Comparison of ENCODE assay signal across 32 cellular contexts in the genomic region with DNA sequence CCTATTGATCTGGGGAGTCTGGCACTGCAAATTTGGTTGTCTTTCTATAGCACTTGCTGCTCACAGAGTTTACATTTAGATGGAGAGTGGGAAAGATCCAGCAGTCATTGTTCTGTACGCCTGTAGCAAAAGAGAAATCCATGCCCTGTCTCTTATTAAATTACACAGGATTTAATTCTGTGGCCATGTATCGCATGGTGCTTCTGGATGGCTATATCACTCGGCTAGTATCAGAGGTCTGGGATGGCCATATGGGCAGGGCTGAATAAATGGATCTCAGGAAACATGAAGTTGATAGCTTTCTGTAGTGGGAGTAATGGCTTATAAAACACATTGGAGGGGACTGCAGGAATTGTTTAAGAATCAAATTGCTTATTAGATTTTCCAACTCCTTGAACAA.
"Had no signal": no experiment of that assay in that cellular context is flagged by ENCODE, and none has a peak within 500 bp of the region (broad histone marks: within the 10 kb centered on the region; RNA-seq: fewer than 3 reads in every experiment).

No MANE protein-coding gene starts in this region.

- H3K4me1 ChIP-seq: adrenal gland, body of pancreas, breast epithelium had no signal

- H3K27ac Mint-ChIP-seq: activated B cell treated with CpG ODN at 0.5 μM for 24 hours; activated CD4-positive, alpha-beta memory T cell treated with anti-CD3 and anti-CD28 coated beads for 36 hours; activated CD4-positive, alpha-beta T cell treated with anti-CD3 and anti-CD28 coated beads, Interleukin-2, amount 10 ng/mL, durations not matched to agents 24 days and 14 days; activated CD8-positive, alpha-beta T cell treated with anti-CD3 and anti-CD28 coated beads for 36 hours; activated naive CD4-positive, alpha-beta T cell treated with anti-CD3 and anti-CD28 coated beads for 36 hours; activated naive CD4-positive, alpha-beta T cell treated with anti-CD3 and anti-CD28 coated beads, Interleukin-2, amount 50 U/mL, for 72 hours; activated naive CD8-positive, alpha-beta T cell treated with anti-CD3 and anti-CD28 coated beads for 36 hours; activated T-cell treated with anti-CD3 and anti-CD28 coated beads, Interleukin-2, amount 50 U/mL, for 72 hours; activated T-helper 1 cell treated with anti-CD3 and anti-CD28 coated beads, Interleukin-12 subunit alpha, Interleukin-12 subunit beta, Interleukin-2, Interleukin-4 antibody, amounts not matched to agents 30 ng/mL and 10 ng/mL and 1 ng/mL, durations not matched to agents 14 hours and 24 hours and 36 hours; activated T-helper 17 cell treated with anti-CD3 and anti-CD28 coated beads, Interleukin-2, amount 50 U/mL, for 72 hours; T-helper 2 cell treated with Interferon-gamma antibody and Interleukin-4, amounts not matched to agents 5 μg/mL and 100 μg/mL, for 36 hours had no signal

- ATAC-seq: activated CD8-positive, alpha-beta T cell treated with anti-CD3 and anti-CD28 coated beads for 36 hours; activated naive CD4-positive, alpha-beta T cell treated with anti-CD3 and anti-CD28 coated beads, Interleukin-2, amount 50 U/mL, for 72 hours; activated T-cell treated with anti-CD3 and anti-CD28 coated beads, Interleukin-2, amount 50 U/mL, for 4 hours; activated T-cell treated with anti-CD3 and anti-CD28 coated beads, Interleukin-2, amount 50 U/mL, for 72 hours; activated T-helper 17 cell treated with anti-CD3 and anti-CD28 coated beads, Interleukin-2, amount 50 U/mL, for 72 hours; body of pancreas had no signal

- H3K9me3 ChIP-seq: adrenal gland, body of pancreas, breast epithelium had no signal

- H3K4me1 Mint-ChIP-seq: activated B cell treated with CpG ODN at 0.5 μM for 24 hours; activated CD4-positive, alpha-beta T cell treated with anti-CD3 and anti-CD28 coated beads, Interleukin-2, amount 10 ng/mL, durations not matched to agents 24 days and 14 days; activated naive CD8-positive, alpha-beta T cell treated with anti-CD3 and anti-CD28 coated beads for 36 hours; activated T-helper 17 cell treated with anti-CD3 and anti-CD28 coated beads, Interleukin-2, amount 50 U/mL, for 72 hours had no signal

- H3K9me3 Mint-ChIP-seq: activated B cell treated with CpG ODN at 0.5 μM for 24 hours; activated CD4-positive, alpha-beta T cell treated with anti-CD3 and anti-CD28 coated beads, Interleukin-2, amount 10 ng/mL, durations not matched to agents 24 days and 14 days; activated CD8-positive, alpha-beta T cell treated with anti-CD3 and anti-CD28 coated beads for 36 hours; activated naive CD4-positive, alpha-beta T cell treated with anti-CD3 and anti-CD28 coated beads for 36 hours; activated naive CD8-positive, alpha-beta T cell treated with anti-CD3 and anti-CD28 coated beads for 36 hours; activated T-cell treated with anti-CD3 and anti-CD28 coated beads, Interleukin-2, amount 50 U/mL, for 4 hours; activated T-helper 17 cell treated with anti-CD3 and anti-CD28 coated beads, Interleukin-2, amount 50 U/mL, for 72 hours; T-helper 2 cell treated with Interferon-gamma antibody and Interleukin-4, amounts not matched to agents 5 μg/mL and 100 μg/mL, for 36 hours had no signal

- H3K27ac ChIP-seq: adrenal gland, body of pancreas, brain microvascular endothelial cell, breast epithelium, VCaP had no signal

- H3K36me3 Mint-ChIP-seq: activated CD4-positive, alpha-beta memory T cell treated with anti-CD3 and anti-CD28 coated beads for 36 hours; activated naive CD4-positive, alpha-beta T cell treated with anti-CD3 and anti-CD28 coated beads, Interleukin-2, amount 50 U/mL, for 72 hours; activated naive CD8-positive, alpha-beta T cell treated with anti-CD3 and anti-CD28 coated beads for 36 hours had no signal

- H3K27me3 Mint-ChIP-seq: activated B cell treated with CpG ODN at 0.5 μM for 24 hours; activated CD4-positive, alpha-beta memory T cell treated with anti-CD3 and anti-CD28 coated beads for 36 hours; activated CD4-positive, alpha-beta T cell treated with anti-CD3 and anti-CD28 coated beads, Interleukin-2, amount 10 ng/mL, durations not matched to agents 24 days and 14 days; activated naive CD8-positive, alpha-beta T cell treated with anti-CD3 and anti-CD28 coated beads for 36 hours; activated T-helper 17 cell treated with anti-CD3 and anti-CD28 coated beads, Interleukin-2, amount 50 U/mL, for 72 hours had no signal

- H3K36me3 ChIP-seq: adrenal gland, brain microvascular endothelial cell, breast epithelium had no signal

- H3K4me3 Mint-ChIP-seq: activated B cell treated with CpG ODN at 0.5 μM for 24 hours; activated CD4-positive, alpha-beta memory T cell treated with anti-CD3 and anti-CD28 coated beads for 36 hours; activated CD4-positive, alpha-beta T cell treated with anti-CD3 and anti-CD28 coated beads, Interleukin-2, amount 10 ng/mL, durations not matched to agents 24 days and 14 days; activated CD8-positive, alpha-beta T cell treated with anti-CD3 and anti-CD28 coated beads for 36 hours; activated naive CD4-positive, alpha-beta T cell treated with anti-CD3 and anti-CD28 coated beads for 36 hours; activated naive CD8-positive, alpha-beta T cell treated with anti-CD3 and anti-CD28 coated beads for 36 hours; activated T-cell treated with anti-CD3 and anti-CD28 coated beads, Interleukin-2, amount 50 U/mL, for 4 hours; activated T-cell treated with anti-CD3 and anti-CD28 coated beads, Interleukin-2, amount 50 U/mL, for 72 hours; activated T-helper 1 cell treated with anti-CD3 and anti-CD28 coated beads, Interleukin-12 subunit alpha, Interleukin-12 subunit beta, Interleukin-2, Interleukin-4 antibody, amounts not matched to agents 30 ng/mL and 10 ng/mL and 1 ng/mL, durations not matched to agents 14 hours and 24 hours and 36 hours; activated T-helper 17 cell treated with anti-CD3 and anti-CD28 coated beads, Interleukin-2, amount 50 U/mL, for 72 hours; T-helper 2 cell treated with Interferon-gamma antibody and Interleukin-4, amounts not matched to agents 5 μg/mL and 100 μg/mL, for 36 hours had no signal

- H3K27me3 ChIP-seq: adrenal gland, body of pancreas, brain microvascular endothelial cell, breast epithelium had no signal

- H3K4me3 ChIP-seq: adrenal gland, body of pancreas, breast epithelium had no signal

- DNase-seq: activated B cell treated with CpG ODN at 0.5 μM for 24 hours; activated CD4-positive, alpha-beta memory T cell treated with anti-CD3 and anti-CD28 coated beads for 36 hours; activated CD4-positive, alpha-beta T cell treated with anti-CD3 and anti-CD28 coated beads for 4 hours; activated CD4-positive, alpha-beta T cell treated with anti-CD3 and anti-CD28 coated beads, Interleukin-2, amount 10 ng/mL, durations not matched to agents 24 days and 14 days; activated CD4-positive, alpha-beta T cell treated with anti-CD3 and anti-CD28 coated beads, Interleukin-2, amount 50 U/mL, for 1 hour; activated CD4-positive, alpha-beta T cell treated with anti-CD3 and anti-CD28 coated beads, Interleukin-2, amount 50 U/mL, for 4 hours; activated CD4-positive, CD25-positive, alpha-beta regulatory T cell treated with anti-CD3 and anti-CD28 coated beads, Interleukin-2, amount 50 U/mL, for 72 hours; activated CD8-positive, alpha-beta memory T cell treated with anti-CD3 and anti-CD28 coated beads, Interleukin-2, amount 50 U/mL, for 4 hours; activated CD8-positive, alpha-beta T cell treated with anti-CD3 and anti-CD28 coated beads for 36 hours; activated effector memory CD4-positive, alpha-beta T cell treated with anti-CD3 and anti-CD28 coated beads, Interleukin-2, amount 50 U/mL, for 16 hours; activated gamma-delta T cell treated with Interleukin-2 at 50 U/mL for 16 hours; activated naive CD4-positive, alpha-beta T cell; activated naive CD4-positive, alpha-beta T cell treated with anti-CD3 and anti-CD28 coated beads for 36 hours; activated naive CD4-positive, alpha-beta T cell treated with anti-CD3 and anti-CD28 coated beads, Interleukin-2, amount 50 U/mL, for 16 hours; activated naive CD8-positive, alpha-beta T cell treated with anti-CD3 and anti-CD28 coated beads for 36 hours; activated T-cell treated with anti-CD3 and anti-CD28 coated beads for 4 hours; activated T-cell treated with anti-CD3 and anti-CD28 coated beads, Interleukin-2, amount 50 U/mL, for 1 hour; activated T-cell treated with anti-CD3 and anti-CD28 coated beads, Interleukin-2, amount 50 U/mL, for 4 hours; activated T-cell treated with anti-CD3 and anti-CD28 coated beads, Interleukin-2, amount 50 U/mL, for 72 hours; adrenal gland; amniotic stem cell; aorta; body of pancreas; brain microvascular endothelial cell; central memory CD4-positive, alpha-beta T cell; T-helper 9 cell had no signal
